In genomic region chr2:197278804-197279763, GRCh38 we compare ENCODE assay signal across 14 cellular contexts. TPM values are rescaled to one million over a fixed set of nuclear protein-coding genes. Genes with fewer than 3 reads are reported as not detected.
DNase-seq lines count a peak whose midpoint lies in the region; ATAC-seq, FAIRE-seq and TF ChIP-seq lines count a peak whose summit lies in the region.
"Had no signal": no experiment of that assay in that cellular context is flagged by ENCODE, and none has a peak within 500 bp of the region (broad histone marks: within the 10 kb centered on the region; RNA-seq: fewer than 3 reads in every experiment).

No MANE protein-coding gene starts in this region.

- ATAC-seq in activated CD4-positive, alpha-beta T cell treated with anti-CD3 and anti-CD28 coated beads for 36 hours, result peak; percentile 47
- ATAC-seq in T-cell (replicated peaks in 1 of 4) (no peak), GM18870 (IDR thresholded peaks at IDR 0.05; ENCODE audit: unreplicated experiment) (no peak), HG03457 (IDR thresholded peaks at IDR 0.05; ENCODE audit: unreplicated experiment) (no peak)

- no peaks in the 10 kb centered on the region for H3K27me3 Mint-ChIP-seq in activated CD4-positive, alpha-beta T cell treated with anti-CD3 and anti-CD28 coated beads for 36 hours
- H3K27me3 Mint-ChIP-seq in T-cell (no peaks in the 10 kb centered on the region), progenitor cell of endocrine pancreas (no peaks in the 10 kb centered on the region)

- intact Hi-C loops in activated CD4-positive, alpha-beta T cell treated with anti-CD3 and anti-CD28 coated beads for 36 hours (cut with DNase I, micrococcal nuclease), result no loop called here

- H3K9me3 Mint-ChIP-seq in activated CD4-positive, alpha-beta T cell treated with anti-CD3 and anti-CD28 coated beads for 36 hours (ENCODE audit: low read depth), result peaks cover 2% of the 10 kb centered on the region
- no peaks in the 10 kb centered on the region for H3K9me3 Mint-ChIP-seq in T-cell
- no peaks in the 10 kb centered on the region for H3K9me3 Mint-ChIP-seq in progenitor cell of endocrine pancreas (ENCODE audit: low read depth)

- H3K4me3 ChIP-seq in choroid plexus epithelial cell (ENCODE audit: low read depth, low read length), result no peak overlapping the region
- H3K4me3 ChIP-seq: MG63, tibial artery had no signal

- H3K36me3 Mint-ChIP-seq in activated CD4-positive, alpha-beta T cell treated with anti-CD3 and anti-CD28 coated beads for 36 hours (ENCODE audit: low read depth), result peaks cover 38% of the 10 kb centered on the region
- H3K36me3 Mint-ChIP-seq in T-cell (peaks cover 20% of the 10 kb centered on the region), progenitor cell of endocrine pancreas (ENCODE audit: insufficient read depth) (no peaks in the 10 kb centered on the region)

- POLR2A ChIA-PET in activated CD4-positive, alpha-beta T cell treated with anti-CD3 and anti-CD28 coated beads for 36 hours (lab: Charles Lee), result interaction anchor here (0.9 kb wide), 1 partner anchor 25 kb away, joined by 5 read pairs; no protein-coding TSS in a partner anchor
- POLR2A ChIA-PET in T-cell (lab: Charles Lee), result interaction anchor here in 1 of 2 donors (0.8 kb wide), 1 partner anchor 28 kb away, joined by 3 read pairs; no protein-coding TSS in a partner anchor

- peak overlapping the region; percentile 44 for H3K4me3 Mint-ChIP-seq in activated CD4-positive, alpha-beta T cell treated with anti-CD3 and anti-CD28 coated beads for 36 hours
- peak overlapping the region; percentile 55 to 75 (median 59) for H3K4me3 Mint-ChIP-seq in T-cell
- H3K4me3 Mint-ChIP-seq in progenitor cell of endocrine pancreas (ENCODE audit: low read depth), result no peak overlapping the region

- H3K27ac Mint-ChIP-seq in activated CD4-positive, alpha-beta T cell treated with anti-CD3 and anti-CD28 coated beads for 36 hours, result peak overlapping the region; percentile 90
- H3K27ac Mint-ChIP-seq in T-cell (peak overlapping the region; percentile 93), progenitor cell of endocrine pancreas (peak overlapping the region; percentile 31)

- no peak for FAIRE-seq in HTR-8/SVneo (lab: Jason Lieb, UNC)
- FAIRE-seq: A204.1, endothelial cell of umbilical vein had no signal

- H3K4me1 Mint-ChIP-seq in activated CD4-positive, alpha-beta T cell treated with anti-CD3 and anti-CD28 coated beads for 36 hours, result peaks cover 78% of the 10 kb centered on the region
- peaks cover 86 to 88% (median 87%) of the 10 kb centered on the region in 3 donors for H3K4me1 Mint-ChIP-seq in T-cell
- no peaks in the 10 kb centered on the region for H3K4me1 Mint-ChIP-seq in progenitor cell of endocrine pancreas (ENCODE audit: low read depth)

- TF ChIP-seq CTCF in choroid plexus epithelial cell (conservative IDR thresholded peaks at IDR 0.05; ENCODE audit: low read depth, low read length) (no peak), progenitor cell of endocrine pancreas (IDR thresholded peaks at IDR 0.05; ENCODE audit: unreplicated experiment) (no peak)

- no peak for DNase-seq in activated CD4-positive, alpha-beta T cell treated with anti-CD3 and anti-CD28 coated beads for 36 hours
- DNase-seq in activated CD4-positive, alpha-beta T cell treated with anti-CD3 and anti-CD28 coated beads, Interleukin-2, amount 50 U/mL, for 1 hour, result no peak
- DNase-seq in T-cell, result no peak
- peak; percentile 32 for DNase-seq in choroid plexus epithelial cell (ENCODE audit: low read depth)
- no peak for DNase-seq in progenitor cell of endocrine pancreas (ENCODE audit: low spot score, unreplicated experiment)
- DNase-seq in HTR-8/SVneo (ENCODE audit: insufficient read length, low spot score), result no peak
- DNase-seq: left cardiac atrium, MG63, nucleus accumbens, tibial artery had no signal

- CTCF ChIA-PET in activated CD4-positive, alpha-beta T cell treated with anti-CD3 and anti-CD28 coated beads for 36 hours (lab: Charles Lee), result interaction anchor here (0.7 to 2.8 kb wide), 8 partner anchors 8 to 188 kb away, joined by 3 to 11 read pairs (median 6); no protein-coding TSS in a partner anchor
- CTCF ChIA-PET in T-cell (lab: Charles Lee), result no interaction called here

RNA-seq across cellular contexts. Expression of gene ANKRD44, which starts 31.5 kb away (rescaled TPM):
- total RNA-seq in activated CD4-positive, alpha-beta T cell treated with anti-CD3 and anti-CD28 coated beads for 36 hours, result 100 to 1,000 TPM; 122 to 181 TPM
- 100 to 1,000 TPM; 225 to 333 (median 238) TPM for total RNA-seq in T-cell
- 4.0 and 6.0 TPM in 2 replicates for total RNA-seq in progenitor cell of endocrine pancreas

Comparison
In these comparisons a context has a peak if more than half of its experiments do, and no peak if none do; other contexts are left out.
1. H3K27ac Mint-ChIP-seq: peak in every context shown above with its lines; median percentile 93 in T-cell; 90 in activated CD4-positive, alpha-beta T cell treated with anti-CD3 and anti-CD28 coated beads for 36 hours; 31 in progenitor cell of endocrine pancreas.
2. RNA of gene ANKRD44, which starts 31.5 kb away (total RNA-seq): 225 to 333 TPM in T-cell and 122 to 181 TPM in activated CD4-positive, alpha-beta T cell treated with anti-CD3 and anti-CD28 coated beads for 36 hours; 4.0 to 6.0 TPM in progenitor cell of endocrine pancreas; every median in the first group is over 10 times any median in the second.